ENCODE assay signal across 2 cellular contexts in the genomic region with DNA sequence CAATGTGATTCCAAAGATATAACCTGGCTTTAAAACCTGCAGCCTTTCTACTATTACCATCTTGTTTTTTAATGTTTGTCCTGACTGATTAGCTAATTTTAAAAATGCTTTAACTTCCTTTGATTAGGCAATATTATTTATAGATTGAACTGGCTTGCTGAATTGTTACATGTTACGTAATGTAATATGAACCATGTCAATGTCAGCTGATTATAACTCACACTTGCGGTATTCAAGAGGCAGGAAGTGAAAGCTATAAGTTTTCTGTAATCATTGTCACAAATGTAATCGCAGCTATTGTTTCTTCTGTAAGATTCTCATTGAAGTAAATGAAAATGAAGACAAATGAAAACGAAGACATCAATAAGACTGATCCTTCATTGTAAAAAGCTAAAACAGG.
TF ChIP-seq lines count a peak whose summit lies in the region.

No MANE protein-coding gene starts in this region.

TF ChIP-seq in HEK293T, 16 proteins besides CTCF, POLR2A, EP300 and RAD21:
- peak; percentile 70 for TF ChIP-seq PKNOX1 (IDR thresholded peaks at IDR 0.05)
- no peak for TF ChIP-seq LEF1 (IDR thresholded peaks at IDR 0.05; ENCODE audit: borderline replicate concordance)

TF ChIP-seq in HepG2, 621 proteins besides CTCF, POLR2A, EP300 and RAD21:
- no peak for TF ChIP-seq ZSCAN30 (CRISPR knock-in tag; IDR thresholded peaks at IDR 0.05)
- TF ChIP-seq CEBPB (IDR thresholded peaks at IDR 0.05; ENCODE audit: borderline replicate concordance, low read depth, low read length): peak; percentile 45; the same call in 1 of the 2 replicates
